In the genomic region with DNA sequence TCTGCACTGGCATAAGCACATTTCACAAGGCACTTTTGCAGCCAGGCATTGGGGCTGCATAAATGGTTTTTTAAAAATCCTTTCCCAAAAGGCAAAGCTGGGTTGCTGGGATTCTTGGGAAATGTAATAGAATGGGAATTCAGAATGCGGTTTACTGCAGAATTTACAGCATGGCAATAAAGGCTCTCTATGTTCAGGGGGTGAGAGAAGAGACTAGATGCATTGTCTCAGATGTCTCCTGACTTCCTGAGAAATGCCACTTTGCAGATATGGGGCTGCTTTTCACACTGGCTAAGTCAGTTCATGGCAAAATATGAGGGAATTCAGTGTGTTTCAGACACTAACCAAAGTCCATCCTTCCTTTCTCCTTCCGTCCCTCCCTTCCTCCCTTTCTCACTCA, we compare ENCODE assay signal across 26 cellular contexts. TPM values are rescaled to one million over a fixed set of nuclear protein-coding genes. Genes with fewer than 3 reads are reported as not detected.
"Had no signal": no experiment of that assay in that cellular context is flagged by ENCODE, and none has a peak within 500 bp of the region (broad histone marks: within the 10 kb centered on the region; RNA-seq: fewer than 3 reads in every experiment).

No MANE protein-coding gene starts in this region.

- H3K9me3 ChIP-seq: ascending aorta, esophagus muscularis mucosa, gastrocnemius medialis, spleen, transverse colon, uterus had no signal

- H3K4me3 ChIP-seq: ascending aorta, esophagus muscularis mucosa, gastrocnemius medialis, spleen, transverse colon, uterus had no signal

- ATAC-seq: activated CD8-positive, alpha-beta T cell treated with anti-CD3 and anti-CD28 coated beads, Interleukin-2, amount 10 ng/mL, durations not matched to agents 7 days and 5 days; activated naive CD4-positive, alpha-beta T cell treated with anti-CD3 and anti-CD28 coated beads, Interleukin-2, amount 50 U/mL, for 72 hours; effector memory CD8-positive, alpha-beta T cell; gastrocnemius medialis; left cardiac atrium; stimulated activated naive CD8-positive, alpha-beta T cell treated with anti-CD3 and anti-CD28 coated beads, Interleukin-15, Interleukin-2, amounts not matched to agents 100 U/mL and 50 U/mL, for 24 hours had no signal

- H3K36me3 Mint-ChIP-seq: activated naive CD4-positive, alpha-beta T cell treated with anti-CD3 and anti-CD28 coated beads, Interleukin-2, amount 50 U/mL, for 72 hours had no signal

- H3K9me3 Mint-ChIP-seq: activated naive CD4-positive, alpha-beta T cell treated with anti-CD3 and anti-CD28 coated beads, Interleukin-2, amount 50 U/mL, for 72 hours; activated T-helper 1 cell treated with anti-CD3 and anti-CD28 coated beads, Interleukin-12 subunit alpha, Interleukin-12 subunit beta, Interleukin-2, Interleukin-4 antibody, amounts not matched to agents 30 ng/mL and 10 ng/mL and 1 ng/mL, durations not matched to agents 14 hours and 24 hours and 36 hours; effector memory CD8-positive, alpha-beta T cell; memory B cell had no signal

- H3K27me3 ChIP-seq: ascending aorta, brain microvascular endothelial cell, gastrocnemius medialis, uterus had no signal

- DNase-seq: activated CD4-positive, alpha-beta T cell treated with anti-CD3 and anti-CD28 coated beads for 1 hour; activated CD4-positive, alpha-beta T cell treated with anti-CD3 and anti-CD28 coated beads, Interleukin-2, amount 50 U/mL, for 1 hour; activated CD8-positive, alpha-beta T cell treated with anti-CD3 and anti-CD28 coated beads, Interleukin-2, amount 10 ng/mL, durations not matched to agents 7 days and 5 days; activated gamma-delta T cell treated with Interleukin-2 at 50 U/mL for 16 hours; brain microvascular endothelial cell; central memory CD4-positive, alpha-beta T cell; effector memory CD8-positive, alpha-beta T cell; gastrocnemius medialis; left cardiac atrium; occipital lobe; posterior cingulate gyrus; retina; spleen; stimulated activated CD4-positive, alpha-beta T cell treated with anti-CD3 and anti-CD28 coated beads, Interleukin-4, amount 100 ng/mL, for 1 hour; stimulated activated naive CD8-positive, alpha-beta T cell treated with anti-CD3 and anti-CD28 coated beads, Interleukin-15, Interleukin-2, amounts not matched to agents 100 U/mL and 50 U/mL, for 24 hours; transverse colon; uterus; WERI-Rb-1 had no signal

- H3K27ac ChIP-seq: ascending aorta, brain microvascular endothelial cell, esophagus muscularis mucosa, gastrocnemius medialis, spleen, transverse colon, uterus, WERI-Rb-1 had no signal

- H3K27me3 Mint-ChIP-seq: effector memory CD8-positive, alpha-beta T cell; memory B cell had no signal

- H3K36me3 ChIP-seq: ascending aorta, brain microvascular endothelial cell, esophagus muscularis mucosa, gastrocnemius medialis, transverse colon, uterus, WERI-Rb-1 had no signal

- H3K27ac Mint-ChIP-seq: activated CD8-positive, alpha-beta T cell treated with anti-CD3 and anti-CD28 coated beads, Interleukin-2, amount 10 ng/mL, durations not matched to agents 7 days and 5 days; activated naive CD4-positive, alpha-beta T cell treated with anti-CD3 and anti-CD28 coated beads, Interleukin-2, amount 50 U/mL, for 72 hours; activated T-helper 1 cell treated with anti-CD3 and anti-CD28 coated beads, Interleukin-12 subunit alpha, Interleukin-12 subunit beta, Interleukin-2, Interleukin-4 antibody, amounts not matched to agents 30 ng/mL and 10 ng/mL and 1 ng/mL, durations not matched to agents 14 hours and 24 hours and 36 hours had no signal

- H3K4me3 Mint-ChIP-seq: activated CD8-positive, alpha-beta T cell treated with anti-CD3 and anti-CD28 coated beads, Interleukin-2, amount 10 ng/mL, durations not matched to agents 7 days and 5 days; activated T-helper 1 cell treated with anti-CD3 and anti-CD28 coated beads, Interleukin-12 subunit alpha, Interleukin-12 subunit beta, Interleukin-2, Interleukin-4 antibody, amounts not matched to agents 30 ng/mL and 10 ng/mL and 1 ng/mL, durations not matched to agents 14 hours and 24 hours and 36 hours; effector memory CD8-positive, alpha-beta T cell; memory B cell had no signal

RNA-seq across cellular contexts. Expression of gene FCGR2B, which starts 13.5 kb away (rescaled TPM):
- total RNA-seq: activated CD8-positive, alpha-beta T cell treated with anti-CD3 and anti-CD28 coated beads, Interleukin-2, amount 10 ng/mL, durations not matched to agents 7 days and 5 days; activated T-helper 1 cell treated with anti-CD3 and anti-CD28 coated beads, Interleukin-12 subunit alpha, Interleukin-12 subunit beta, Interleukin-2, Interleukin-4 antibody, amounts not matched to agents 30 ng/mL and 10 ng/mL and 1 ng/mL, durations not matched to agents 14 hours and 24 hours and 36 hours; dermis microvascular lymphatic vessel endothelial cell; endothelial cell of umbilical vein had no signal

RNA-seq across cellular contexts. Expression of gene FCRLA, which starts 30.6 kb away (rescaled TPM):
- total RNA-seq: activated CD8-positive, alpha-beta T cell treated with anti-CD3 and anti-CD28 coated beads, Interleukin-2, amount 10 ng/mL, durations not matched to agents 7 days and 5 days; activated naive CD4-positive, alpha-beta T cell treated with anti-CD3 and anti-CD28 coated beads, Interleukin-2, amount 50 U/mL, for 72 hours; activated T-helper 1 cell treated with anti-CD3 and anti-CD28 coated beads, Interleukin-12 subunit alpha, Interleukin-12 subunit beta, Interleukin-2, Interleukin-4 antibody, amounts not matched to agents 30 ng/mL and 10 ng/mL and 1 ng/mL, durations not matched to agents 14 hours and 24 hours and 36 hours; ascending aorta; dermis microvascular lymphatic vessel endothelial cell; endothelial cell of umbilical vein; gastrocnemius medialis; occipital lobe; T-helper 2 cell treated with Interferon-gamma antibody and Interleukin-4, amounts not matched to agents 100 ng/mL and 5 ng/mL, for 36 hours had no signal

RNA-seq across cellular contexts. Expression of gene FCRLB, which starts 44.9 kb away (rescaled TPM):
- total RNA-seq: activated naive CD4-positive, alpha-beta T cell treated with anti-CD3 and anti-CD28 coated beads, Interleukin-2, amount 50 U/mL, for 72 hours; activated T-helper 1 cell treated with anti-CD3 and anti-CD28 coated beads, Interleukin-12 subunit alpha, Interleukin-12 subunit beta, Interleukin-2, Interleukin-4 antibody, amounts not matched to agents 30 ng/mL and 10 ng/mL and 1 ng/mL, durations not matched to agents 14 hours and 24 hours and 36 hours; ascending aorta; gastrocnemius medialis had no signal

RNA-seq across cellular contexts. Expression of gene FCGR3B, which starts 45.5 kb away (rescaled TPM):
- total RNA-seq: activated CD8-positive, alpha-beta T cell treated with anti-CD3 and anti-CD28 coated beads, Interleukin-2, amount 10 ng/mL, durations not matched to agents 7 days and 5 days; activated naive CD4-positive, alpha-beta T cell treated with anti-CD3 and anti-CD28 coated beads, Interleukin-2, amount 50 U/mL, for 72 hours; activated T-helper 1 cell treated with anti-CD3 and anti-CD28 coated beads, Interleukin-12 subunit alpha, Interleukin-12 subunit beta, Interleukin-2, Interleukin-4 antibody, amounts not matched to agents 30 ng/mL and 10 ng/mL and 1 ng/mL, durations not matched to agents 14 hours and 24 hours and 36 hours; ascending aorta; dermis microvascular lymphatic vessel endothelial cell; endothelial cell of umbilical vein; T-helper 2 cell treated with Interferon-gamma antibody and Interleukin-4, amounts not matched to agents 100 ng/mL and 5 ng/mL, for 36 hours had no signal
